In the genomic region with DNA sequence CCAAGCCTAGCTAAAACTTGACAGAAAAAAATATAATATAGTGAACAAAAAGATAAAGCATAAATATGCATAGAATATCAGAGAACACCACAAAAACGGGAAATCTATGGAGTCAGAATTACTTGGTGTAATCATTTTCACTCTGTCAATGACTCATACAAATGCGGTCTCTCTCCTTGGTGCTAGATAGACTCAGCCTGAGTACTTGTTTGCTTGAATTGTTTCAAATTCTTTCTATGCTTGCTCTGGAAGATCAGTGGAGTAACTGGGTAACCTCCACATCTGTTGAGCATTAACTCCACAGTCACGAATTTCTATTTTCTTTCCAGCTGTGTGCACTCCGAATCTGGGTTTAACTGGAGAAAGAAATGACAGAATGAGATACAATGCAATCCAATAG, we compare ENCODE assay signal across 22 cellular contexts.
DNase-seq lines count a peak whose midpoint lies in the region; ATAC-seq and TF ChIP-seq lines count a peak whose summit lies in the region.
"Had no signal": no experiment of that assay in that cellular context is flagged by ENCODE, and none has a peak within 500 bp of the region (broad histone marks: within the 10 kb centered on the region; RNA-seq: fewer than 3 reads in every experiment).

No MANE protein-coding gene starts in this region.

- POLR2A ChIA-PET in A673 (lab: Charles Lee; ENCODE audit: low non-redundant PET), result no interaction called here

- BruUV-seq in A673 (replicated peaks; lab: Mats Ljungman, UMichigan), result no TSS peak

- H3K9me3 ChIP-seq in A673 (ENCODE audit: low read depth, low read length, poor library complexity, severe bottlenecking), result no peaks in the 10 kb centered on the region
- H3K9me3 ChIP-seq: breast epithelium, MG63, pancreas, right lobe of liver had no signal

- H3K4me3 ChIP-seq in A673 (ENCODE audit: low read depth, low read length, poor library complexity, severe bottlenecking) (no peak overlapping the region), fibroblast of mammary gland (ENCODE audit: control insufficient read depth, low read depth, low read length) (no peak overlapping the region)
- H3K4me3 ChIP-seq: breast epithelium, coronary artery, MG63, pancreas, right lobe of liver had no signal

- no peak for TF ChIP-seq CTCF in A673 (conservative IDR thresholded peaks at IDR 0.05; ENCODE audit: low read depth, low read length)
- no peak for TF ChIP-seq CTCF in fibroblast of mammary gland (conservative IDR thresholded peaks at IDR 0.05; ENCODE audit: control insufficient read depth, insufficient read depth, low read depth, low read length)

- H3K27ac ChIP-seq in A673 (ENCODE audit: low read depth, low read length, poor library complexity, severe bottlenecking), result no peak overlapping the region
- H3K27ac ChIP-seq: breast epithelium, C4-2B, coronary artery, pancreas, right lobe of liver had no signal

- H3K27me3 ChIP-seq in A673 (replicated peaks; ENCODE audit: insufficient read depth, low read depth, low read length, poor library complexity), result no peaks in the 10 kb centered on the region
- H3K27me3 ChIP-seq: breast epithelium, MG63, pancreas, right lobe of liver had no signal

- CTCF ChIA-PET in A673 (lab: Charles Lee), result no interaction called here

- ATAC-seq in GM21786 (IDR thresholded peaks at IDR 0.05; ENCODE audit: unreplicated experiment), result no peak
- ATAC-seq: activated T-helper 17 cell treated with anti-CD3 and anti-CD28 coated beads, Interleukin-2, amount 50 U/mL, for 72 hours; pancreas; right lobe of liver had no signal

- intact Hi-C loops in A673 (cut with micrococcal nuclease; ENCODE audit: unreplicated experiment), result no loop called here

- H3K36me3 ChIP-seq in A673 (ENCODE audit: insufficient read depth, low read length, poor library complexity, severe bottlenecking), result no peaks in the 10 kb centered on the region
- H3K36me3 ChIP-seq: breast epithelium, MG63, pancreas, right lobe of liver had no signal

- peaks cover 13% of the 10 kb centered on the region for H3K4me1 ChIP-seq in A673 (ENCODE audit: insufficient read depth, low read length, poor library complexity, severe bottlenecking)
- H3K4me1 ChIP-seq: breast epithelium, pancreas, right lobe of liver had no signal

- DNase-seq in A673 (ENCODE audit: low spot score), result peak; percentile 69
- DNase-seq in M059J (ENCODE audit: low read depth), result peak; percentile 35
- DNase-seq in amniotic epithelial cell (ENCODE audit: low read depth), result peak; percentile 43
- DNase-seq in fibroblast of mammary gland (ENCODE audit: low read depth), result peak; percentile 0
- no peak for DNase-seq in stimulated activated CD4-positive, alpha-beta T cell treated with anti-CD3 and anti-CD28 coated beads, Interleukin-4, amount 100 ng/mL, for 1 hour
- no peak for DNase-seq in NCI-H2081 treated with DMSO at 0.1 percent for 48 hours (lab: John Stamatoyannopoulos, UW)
- no peak for DNase-seq in AG08396 (ENCODE audit: low spot score)
- DNase-seq: activated CD4-positive, alpha-beta T cell treated with anti-CD3 and anti-CD28 coated beads, Interleukin-2, amount 10 ng/mL, durations not matched to agents 7 days and 5 days; GOT3; hippocampal formation; MG63; NCI-H2171 treated with DMSO at 0.1 percent for 48 hours; NCI-H69; pancreas; right lobe of liver; SHP77 treated with DMSO at 0.1 percent for 48 hours; trophoblast cell had no signal

Comparison
In these comparisons a context has a peak if more than half of its experiments do, and no peak if none do; other contexts are left out.
1. DNase-seq: peak in A673 (single experiment), M059J (single experiment), amniotic epithelial cell (single experiment) and fibroblast of mammary gland (single experiment); none in stimulated activated CD4-positive, alpha-beta T cell treated with anti-CD3 and anti-CD28 coated beads, Interleukin-4, amount 100 ng/mL, for 1 hour (single experiment), NCI-H2081 treated with DMSO at 0.1 percent for 48 hours (single experiment) and AG08396 (single experiment).